Comparison of ENCODE assay signal across 9 cellular contexts in genomic region chr6:108781419-108782110, GRCh38.
DNase-seq lines count a peak whose midpoint lies in the region; ATAC-seq, FAIRE-seq and TF ChIP-seq lines count a peak whose summit lies in the region.
"Had no signal": no experiment of that assay in that cellular context is flagged by ENCODE, and none has a peak within 500 bp of the region (broad histone marks: within the 10 kb centered on the region; RNA-seq: fewer than 3 reads in every experiment).

No MANE protein-coding gene starts in this region.

- no peaks in the 10 kb centered on the region for H3K27me3 Mint-ChIP-seq in activated T-helper 17 cell treated with anti-CD3 and anti-CD28 coated beads, Interleukin-2, amount 50 U/mL, for 72 hours

- H3K27ac ChIP-seq in HCT116 (ENCODE audit: low read depth, low read length) (no peak overlapping the region), skeletal muscle tissue (ENCODE audit: low read depth, low read length) (no peak overlapping the region)

- H3K9ac ChIP-seq in HCT116 (ENCODE audit: low read length) (peak overlapping the region; percentile 48), skeletal muscle tissue (ENCODE audit: low read depth in 1 of 3, low read length in 3 of 3) (peak overlapping the region; percentile 55 to 82 (median 67))

- H3K9me2 ChIP-seq in HCT116 (ENCODE audit: insufficient read depth), result no peaks in the 10 kb centered on the region

- H3K4me3 ChIP-seq in HCT116 (replicated peaks in 1 of 2; ENCODE audit: low read depth in 1 of 2, low read length in 2 of 2) (peak overlapping the region in 1 of 2 experiments; percentile 41; a peak in 2 of 4 replicates), skeletal muscle tissue (ENCODE audit: low read length in 3 of 3) (peak overlapping the region; percentile 70 to 90 (median 87))

- TF ChIP-seq POLR2A in HCT116 (IDR thresholded peaks at IDR 0.05; ENCODE audit: borderline replicate concordance, extremely low read depth, insufficient read depth, insufficient read length), result no peak

- H3K4me1 ChIP-seq in HCT116 (ENCODE audit: control insufficient read depth in 1 of 2, insufficient read depth in 2 of 2, low read length in 2 of 2) (peaks cover 4 to 22% of the 10 kb centered on the region in 2 experiments; a peak in 3 of 4 replicates), skeletal muscle tissue (ENCODE audit: control insufficient read depth in 3 of 3, insufficient read depth in 3 of 3, low read length in 3 of 3) (peaks cover 8 to 19% (median 13%) of the 10 kb centered on the region in 3 donors)

- ATAC-seq in HCT116, result peak; percentile 7
- no peak for ATAC-seq in activated T-helper 17 cell treated with anti-CD3 and anti-CD28 coated beads, Interleukin-2, amount 50 U/mL, for 72 hours (replicated peaks)
- no peak for ATAC-seq in GM18907 (IDR thresholded peaks at IDR 0.05; ENCODE audit: unreplicated experiment)
- ATAC-seq in HG03139 (IDR thresholded peaks at IDR 0.05; ENCODE audit: unreplicated experiment), result no peak

- H4K20me1 ChIP-seq in HCT116 (ENCODE audit: insufficient read depth), result no peaks in the 10 kb centered on the region

- H3K4me3 Mint-ChIP-seq in activated T-helper 17 cell treated with anti-CD3 and anti-CD28 coated beads, Interleukin-2, amount 50 U/mL, for 72 hours, result peak overlapping the region; percentile 67

- H3K36me3 Mint-ChIP-seq in activated T-helper 17 cell treated with anti-CD3 and anti-CD28 coated beads, Interleukin-2, amount 50 U/mL, for 72 hours (ENCODE audit: low read depth), result no peaks in the 10 kb centered on the region

- RAD21 ChIA-PET in HCT116 (lab: Charles Lee; ENCODE audit: low non-redundant PET in 1 of 2, low total read pairs in 2 of 2, uncharacterized antibody in 2 of 2, unreplicated experiment in 2 of 2), result interaction anchor here in 1 of 2 experiments (0.6 kb wide), 1 partner anchor 103 kb away, joined by 5 read pairs; no protein-coding TSS in a partner anchor

- TF ChIP-seq CTCF in HCT116 (IDR thresholded peaks at IDR 0.05 in 2 of 3, conservative IDR thresholded peaks at IDR 0.05 in 1 of 3; ENCODE audit: borderline replicate concordance in 1 of 3, insufficient read depth in 1 of 3, low read depth in 2 of 3, low read length in 2 of 3), result no peak

- H3K9me3 ChIP-seq in HCT116 (ENCODE audit: control insufficient read depth in 1 of 2, insufficient read depth in 1 of 2, low read depth in 1 of 2, low read length in 2 of 2), result no peaks in the 10 kb centered on the region
- H3K9me3 ChIP-seq in skeletal muscle tissue (ENCODE audit: control insufficient read depth in 3 of 3, low read length in 3 of 3), result no peaks in the 10 kb centered on the region

- BruUV-seq in HCT116 (replicated peaks; lab: Mats Ljungman, UMichigan), result no TSS peak

- peak overlapping the region; percentile 97 for H2AFZ ChIP-seq in HCT116 (ENCODE audit: low read depth, low read length, poor library complexity, severe bottlenecking)

- POLR2A ChIA-PET in HCT116 (lab: Charles Lee), result no interaction called here

- no peaks in the 10 kb centered on the region for H3K79me2 ChIP-seq in HCT116 (ENCODE audit: insufficient read depth, low read length)

- peak overlapping the region; percentile 66 for H3K4me2 ChIP-seq in HCT116 (ENCODE audit: low read length)

- no peaks in the 10 kb centered on the region for H3K9me3 Mint-ChIP-seq in activated T-helper 17 cell treated with anti-CD3 and anti-CD28 coated beads, Interleukin-2, amount 50 U/mL, for 72 hours

- H3K4me1 Mint-ChIP-seq in activated T-helper 17 cell treated with anti-CD3 and anti-CD28 coated beads, Interleukin-2, amount 50 U/mL, for 72 hours, result peaks cover 7% of the 10 kb centered on the region

- no peak for TF ChIP-seq RAD21 in HCT116 (IDR thresholded peaks at IDR 0.05; ENCODE audit: low read depth)

- DNase-seq in HCT116 (ENCODE audit: low read depth, low spot score) (no peak), iPS DF 19.7 (ENCODE audit: low read depth, low spot score) (peak; percentile 60), T1000 (lab: John Stamatoyannopoulos, UW) (no peak), RCC 7860 (ENCODE audit: low spot score) (no peak)

- peak overlapping the region; percentile 13 for H3K27ac Mint-ChIP-seq in activated T-helper 17 cell treated with anti-CD3 and anti-CD28 coated beads, Interleukin-2, amount 50 U/mL, for 72 hours

- FAIRE-seq in RCC 7860 (lab: Jason Lieb, UNC), result no peak
- FAIRE-seq: islet of Langerhans had no signal

- H3K27me3 ChIP-seq in HCT116 (ENCODE audit: insufficient read depth, low read length) (no peaks in the 10 kb centered on the region), skeletal muscle tissue (ENCODE audit: control insufficient read depth in 3 of 3, insufficient read depth in 3 of 3, low read length in 3 of 3) (no peaks in the 10 kb centered on the region)

- H3K36me3 ChIP-seq in HCT116 (ENCODE audit: control insufficient read depth in 1 of 2, insufficient read depth in 2 of 2, low read length in 2 of 2) (no peaks in the 10 kb centered on the region), skeletal muscle tissue (ENCODE audit: control insufficient read depth in 3 of 3, insufficient read depth in 3 of 3, low read length in 3 of 3) (no peaks in the 10 kb centered on the region)

- CTCF ChIA-PET in HCT116 (lab: Charles Lee), result no interaction called here

- intact Hi-C loops in HCT116 (cut with micrococcal nuclease), result loop anchor here (1.0 kb wide), 2 partner anchors 222 to 239 kb away; no protein-coding TSS in a partner anchor

TF ChIP-seq in HCT116, 20 proteins besides CTCF, POLR2A, EP300 and RAD21:
- TF ChIP-seq REST (IDR thresholded peaks at IDR 0.05; ENCODE audit: low read depth), result no peak
- TF ChIP-seq, protein P1, sequence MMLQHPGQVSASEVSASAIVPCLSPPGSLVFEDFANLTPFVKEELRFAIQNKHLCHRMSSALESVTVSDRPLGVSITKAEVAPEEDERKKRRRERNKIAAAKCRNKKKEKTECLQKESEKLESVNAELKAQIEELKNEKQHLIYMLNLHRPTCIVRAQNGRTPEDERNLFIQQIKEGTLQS (IDR thresholded peaks at IDR 0.05), result no peak
- TF ChIP-seq EZH2 (IDR thresholded peaks at IDR 0.05), result no peak
- TF ChIP-seq SRF (IDR thresholded peaks at IDR 0.05; ENCODE audit: low read depth), result no peak
- TF ChIP-seq CBX3 (IDR thresholded peaks at IDR 0.05; ENCODE audit: low read depth), result no peak
- TF ChIP-seq, protein P2, sequence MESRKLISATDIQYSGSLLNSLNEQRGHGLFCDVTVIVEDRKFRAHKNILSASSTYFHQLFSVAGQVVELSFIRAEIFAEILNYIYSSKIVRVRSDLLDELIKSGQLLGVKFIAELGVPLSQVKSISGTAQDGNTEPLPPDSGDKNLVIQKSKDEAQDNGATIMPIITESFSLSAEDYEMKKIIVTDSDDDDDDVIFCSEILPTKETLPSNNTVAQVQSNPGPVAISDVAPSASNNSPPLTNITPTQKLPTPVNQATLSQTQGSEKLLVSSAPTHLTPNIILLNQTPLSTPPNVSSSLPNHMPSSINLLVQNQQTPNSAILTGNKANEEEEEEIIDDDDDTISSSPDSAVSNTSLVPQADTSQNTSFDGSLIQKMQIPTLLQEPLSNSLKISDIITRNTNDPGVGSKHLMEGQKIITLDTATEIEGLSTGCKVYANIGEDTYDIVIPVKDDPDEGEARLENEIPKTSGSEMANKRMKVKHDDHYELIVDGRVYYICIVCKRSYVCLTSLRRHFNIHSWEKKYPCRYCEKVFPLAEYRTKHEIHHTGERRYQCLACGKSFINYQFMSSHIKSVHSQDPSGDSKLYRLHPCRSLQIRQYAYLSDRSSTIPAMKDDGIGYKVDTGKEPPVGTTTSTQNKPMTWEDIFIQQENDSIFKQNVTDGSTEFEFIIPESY (IDR thresholded peaks at IDR 0.05; ENCODE audit: extremely low read depth, insufficient replicate concordance, low read length), result no peak
- no peak for TF ChIP-seq POLR2AphosphoS5 (IDR thresholded peaks at IDR 0.05; ENCODE audit: low read depth, low read length)
- no peak for TF ChIP-seq EGR1 (IDR thresholded peaks at IDR 0.05; ENCODE audit: low read depth)
- no peak for TF ChIP-seq CEBPB (IDR thresholded peaks at IDR 0.05; ENCODE audit: low read depth)
- no peak for TF ChIP-seq ELF1 (IDR thresholded peaks at IDR 0.05; ENCODE audit: borderline replicate concordance, low read depth)
- TF ChIP-seq SP1 (IDR thresholded peaks at IDR 0.05; ENCODE audit: low read depth), result no peak
- TF ChIP-seq EZH2phosphoT487 (IDR thresholded peaks at IDR 0.05; ENCODE audit: borderline replicate concordance), result no peak
- no peak for TF ChIP-seq YY1 (IDR thresholded peaks at IDR 0.05; ENCODE audit: extremely low read depth, insufficient replicate concordance, low read depth, low read length)
- TF ChIP-seq JUND (IDR thresholded peaks at IDR 0.05), result no peak
- no peak for TF ChIP-seq SIN3A (IDR thresholded peaks at IDR 0.05; ENCODE audit: low read depth)
- TF ChIP-seq ZFX (IDR thresholded peaks at IDR 0.05), result no peak
- TF ChIP-seq TCF7L2 (IDR thresholded peaks at IDR 0.05; ENCODE audit: borderline replicate concordance, extremely low read depth, insufficient read depth, insufficient read length), result no peak
